In genomic region chr15:75348034-75348562, GRCh38 we compare ENCODE assay signal across 8 cellular contexts. TPM values are rescaled to one million over a fixed set of nuclear protein-coding genes. Genes with fewer than 3 reads are reported as not detected.
DNase-seq lines count a peak whose midpoint lies in the region; ATAC-seq and TF ChIP-seq lines count a peak whose summit lies in the region.

No MANE protein-coding gene starts in this region.

- TF ChIP-seq CTCF in prostate gland (IDR thresholded peaks at IDR 0.05) (no peak), GM13976 (IDR thresholded peaks at IDR 0.05; ENCODE audit: borderline replicate concordance, control extremely low read depth, extremely low read depth, insufficient read depth, missing control alignments) (no peak)

- in situ Hi-C loops in GM13976 (cut with MboI; ENCODE audit: low sequenced_read_pairs, unreplicated experiment), result no loop called here

- TF ChIP-seq POLR2A in prostate gland (IDR thresholded peaks at IDR 0.05), result no peak

- no peak for ATAC-seq in GM21786 (IDR thresholded peaks at IDR 0.05; ENCODE audit: unreplicated experiment)

- peak overlapping the region; percentile 80 to 82 for H3K27ac ChIP-seq in prostate gland

- 1% methylated on average over 19 of the region's 45 CpGs for WGBS in prostate gland

- H3K27me3 ChIP-seq in prostate gland (replicated peaks; ENCODE audit: insufficient read depth), result no peaks in the 10 kb centered on the region

- H3K4me1 ChIP-seq in prostate gland (replicated peaks), result no peaks in the 10 kb centered on the region

- H3K4me3 ChIP-seq in GM08714 (ENCODE audit: low read length), result peak overlapping the region; percentile 60
- H3K4me3 ChIP-seq in prostate gland, result peak overlapping the region; percentile 66 to 87

- DNase-seq in T-helper 9 cell, result peak; percentile 15
- DNase-seq in germinal center (ENCODE audit: low spot score), result peak; percentile 48
- DNase-seq in prostate gland (ENCODE audit: low spot score), result no peak
- no peak for DNase-seq in GM13976 (ENCODE audit: low spot score)
- DNase-seq in Ammon's horn (ENCODE audit: low spot score), result no peak
- DNase-seq in NCI-H2081 treated with DMSO at 0.1 percent for 48 hours (lab: John Stamatoyannopoulos, UW), result no peak

- intact Hi-C loops in prostate gland (cut with DNase I), result no loop called here

- H3K36me3 ChIP-seq in prostate gland, result no peaks in the 10 kb centered on the region

- no peaks in the 10 kb centered on the region for H3K9me3 ChIP-seq in prostate gland

RNA-seq across cellular contexts. Expression of gene NEIL1, which starts 1.3 kb away (rescaled TPM):
- total RNA-seq in prostate gland, result 10 to 100 TPM; 46.0 to 79.5 TPM

RNA-seq across cellular contexts. Expression of gene COMMD4, which starts 12.2 kb away (rescaled TPM):
- 100 to 1,000 TPM; 100 to 116 TPM for total RNA-seq in prostate gland

RNA-seq across cellular contexts. Expression of gene MAN2C1, which starts 20.3 kb away (rescaled TPM):
- total RNA-seq in prostate gland, result 100 to 1,000 TPM; 184 to 238 TPM

Comparison
In these comparisons a context has a peak if more than half of its experiments do, and no peak if none do; other contexts are left out.
1. DNase-seq: peak in T-helper 9 cell (single experiment) and germinal center (single experiment); none in prostate gland (single experiment), GM13976 (single experiment), Ammon's horn (single experiment) and NCI-H2081 treated with DMSO at 0.1 percent for 48 hours (single experiment).